In the genomic region with DNA sequence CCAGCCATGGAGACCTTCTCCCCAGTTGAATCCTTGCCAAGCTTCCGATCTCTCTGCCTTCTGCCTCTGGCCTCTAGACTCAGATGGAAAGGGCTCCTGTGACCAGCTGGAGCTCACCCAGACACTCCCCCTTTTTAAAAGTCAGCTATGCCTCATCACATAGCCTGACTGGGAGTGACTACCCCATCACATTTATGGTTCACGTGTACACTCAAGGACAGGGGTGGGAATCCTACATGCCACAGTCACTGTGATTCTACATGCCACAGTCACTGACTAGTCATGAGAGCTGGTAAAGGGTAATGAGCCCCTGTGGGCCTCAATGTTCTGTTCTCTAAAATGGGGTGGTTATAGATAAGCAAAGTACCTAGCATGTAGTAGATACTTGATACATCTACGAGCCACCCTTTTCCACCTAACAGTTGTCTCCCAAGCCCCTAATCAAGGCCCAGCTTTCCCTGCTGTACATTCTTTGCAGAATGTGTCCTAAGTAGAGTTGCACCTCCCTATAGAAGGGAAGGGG, we compare ENCODE assay signal across 29 cellular contexts.
DNase-seq lines count a peak whose midpoint lies in the region; FAIRE-seq and TF ChIP-seq lines count a peak whose summit lies in the region.
"Had no signal": no experiment of that assay in that cellular context is flagged by ENCODE, and none has a peak within 500 bp of the region (broad histone marks: within the 10 kb centered on the region; RNA-seq: fewer than 3 reads in every experiment).

No MANE protein-coding gene starts in this region.

- peaks cover 5% of the 10 kb centered on the region for H3F3A ChIP-seq in smooth muscle cell (ENCODE audit: low read depth)

- H3K79me2 ChIP-seq in smooth muscle cell (ENCODE audit: low read depth): no peaks in the 10 kb centered on the region

- no peak overlapping the region for H3K4me3 Mint-ChIP-seq in MCF 10A (ENCODE audit: unreplicated experiment)
- H3K4me3 Mint-ChIP-seq: activated naive CD4-positive, alpha-beta T cell treated with anti-CD3 and anti-CD28 coated beads, Interleukin-2, amount 50 U/mL, for 24 hours; activated T-helper 1 cell treated with anti-CD3 and anti-CD28 coated beads, Interleukin-12 subunit alpha, Interleukin-12 subunit beta, Interleukin-2, Interleukin-4 antibody, amounts not matched to agents 30 ng/mL and 10 ng/mL and 1 ng/mL, durations not matched to agents 14 hours and 24 hours and 36 hours; CD14-positive monocyte; central memory CD8-positive, alpha-beta T cell; IgD-negative memory B cell; memory B cell had no signal

- H3K4me3 ChIP-seq in breast epithelium (no peak overlapping the region), bronchial epithelial cell (ENCODE audit: low read depth, low read length) (no peak overlapping the region), smooth muscle cell (no peak overlapping the region)
- H3K4me3 ChIP-seq: ascending aorta, suprapubic skin, uterus had no signal

- no peaks in the 10 kb centered on the region for H3K36me3 Mint-ChIP-seq in MCF 10A (ENCODE audit: insufficient read depth, unreplicated experiment)
- H3K36me3 Mint-ChIP-seq: activated naive CD4-positive, alpha-beta T cell treated with anti-CD3 and anti-CD28 coated beads, Interleukin-2, amount 50 U/mL, for 24 hours; CD14-positive monocyte; memory B cell had no signal

- H3K9me3 ChIP-seq in breast epithelium: no peaks in the 10 kb centered on the region
- no peaks in the 10 kb centered on the region for H3K9me3 ChIP-seq in smooth muscle cell (replicated peaks; ENCODE audit: low read depth)
- H3K9me3 ChIP-seq: ascending aorta, suprapubic skin, uterus had no signal

- TF ChIP-seq CTCF in MCF 10A (IDR thresholded peaks at IDR 0.05; ENCODE audit: unreplicated experiment) (no peak), breast epithelium (IDR thresholded peaks at IDR 0.05) (no peak), bronchial epithelial cell (IDR thresholded peaks at IDR 0.05; ENCODE audit: insufficient read depth, low read length, severe bottlenecking) (no peak), smooth muscle cell (IDR thresholded peaks at IDR 0.05; ENCODE audit: borderline replicate concordance, insufficient read depth, poor library complexity, severe bottlenecking) (no peak)

- TF ChIP-seq POLR2A in breast epithelium (IDR thresholded peaks at IDR 0.05): no peak

- H3K27me3 Mint-ChIP-seq in MCF 10A (ENCODE audit: insufficient read depth, unreplicated experiment): peaks cover 33% of the 10 kb centered on the region
- H3K27me3 Mint-ChIP-seq: activated naive CD4-positive, alpha-beta T cell treated with anti-CD3 and anti-CD28 coated beads, Interleukin-2, amount 50 U/mL, for 24 hours; central memory CD8-positive, alpha-beta T cell had no signal

- whole genome bisulfite sequencing in smooth muscle cell (ENCODE audit: low lambda C conversion rate): 82% methylated on average over 3 of the region's 3 CpGs

- H3K9ac ChIP-seq in smooth muscle cell (ENCODE audit: low read depth): no peak overlapping the region

- no peak overlapping the region for H3K4me2 ChIP-seq in smooth muscle cell

- H3K4me1 ChIP-seq in breast epithelium (no peaks in the 10 kb centered on the region), smooth muscle cell (ENCODE audit: low read depth) (no peaks in the 10 kb centered on the region)
- H3K4me1 ChIP-seq: ascending aorta, suprapubic skin, uterus had no signal

- no peaks in the 10 kb centered on the region for H3K9me3 Mint-ChIP-seq in MCF 10A (ENCODE audit: unreplicated experiment)
- H3K9me3 Mint-ChIP-seq: activated naive CD4-positive, alpha-beta T cell treated with anti-CD3 and anti-CD28 coated beads, Interleukin-2, amount 50 U/mL, for 24 hours; activated T-helper 1 cell treated with anti-CD3 and anti-CD28 coated beads, Interleukin-12 subunit alpha, Interleukin-12 subunit beta, Interleukin-2, Interleukin-4 antibody, amounts not matched to agents 30 ng/mL and 10 ng/mL and 1 ng/mL, durations not matched to agents 14 hours and 24 hours and 36 hours; central memory CD8-positive, alpha-beta T cell; IgD-negative memory B cell; memory B cell had no signal

- H3K27me3 ChIP-seq in breast epithelium (no peaks in the 10 kb centered on the region), bronchial epithelial cell (ENCODE audit: control insufficient read depth, insufficient read depth, low read length) (peaks cover 7% of the 10 kb centered on the region), smooth muscle cell (ENCODE audit: low read depth) (no peaks in the 10 kb centered on the region)
- H3K27me3 ChIP-seq: ascending aorta, uterus had no signal

- H4K20me1 ChIP-seq in smooth muscle cell (ENCODE audit: low read depth): no peaks in the 10 kb centered on the region

- intact Hi-C loops in MCF 10A (cut with micrococcal nuclease) (no loop called here), breast epithelium (cut with DNase I; ENCODE audit: low total_unique reads) (no loop called here)

- BruUV-seq in MCF 10A (replicated peaks; lab: Mats Ljungman, UMichigan): no TSS peak

- POLR2A ChIA-PET in MCF 10A (lab: Yijun Ruan, JAX): no interaction called here

- H2AFZ ChIP-seq in smooth muscle cell (ENCODE audit: low read depth): no peak overlapping the region

- FAIRE-seq in HTR-8/SVneo (lab: Jason Lieb, UNC): peak; percentile 83
- no peak for FAIRE-seq in bronchial epithelial cell (lab: Jason Lieb, UNC)
- FAIRE-seq in urothelium cell line (lab: Jason Lieb, UNC): peak; percentile 37
- FAIRE-seq: endometrium had no signal

- CTCF ChIA-PET in MCF 10A (lab: Yijun Ruan, JAX): interaction anchor here (0.6 to 1.9 kb wide), 4 partner anchors 9 to 943 kb away, joined by 3 to 8 read pairs (median 3); no protein-coding TSS in a partner anchor

- no peak overlapping the region for H3K27ac ChIP-seq in breast epithelium
- no peak overlapping the region for H3K27ac ChIP-seq in smooth muscle cell (ENCODE audit: low read depth)
- H3K27ac ChIP-seq: ascending aorta, suprapubic skin, uterus had no signal

- H3K27ac Mint-ChIP-seq in MCF 10A (ENCODE audit: low read depth, unreplicated experiment): peak overlapping the region; percentile 32
- H3K27ac Mint-ChIP-seq: activated naive CD4-positive, alpha-beta T cell treated with anti-CD3 and anti-CD28 coated beads, Interleukin-2, amount 50 U/mL, for 24 hours; activated T-helper 1 cell treated with anti-CD3 and anti-CD28 coated beads, Interleukin-12 subunit alpha, Interleukin-12 subunit beta, Interleukin-2, Interleukin-4 antibody, amounts not matched to agents 30 ng/mL and 10 ng/mL and 1 ng/mL, durations not matched to agents 14 hours and 24 hours and 36 hours; CD14-positive monocyte; IgD-negative memory B cell; memory B cell had no signal

- DNase-seq in MCF 10A (ENCODE audit: unreplicated experiment) (no peak), breast epithelium (ENCODE audit: low spot score in 2 of 2) (no peak), HTR-8/SVneo (ENCODE audit: insufficient read length, low spot score) (no peak), bronchial epithelial cell (ENCODE audit: low read depth) (peak; percentile 19), urothelium cell line (ENCODE audit: low spot score) (no peak), UCSD-AML1 (lab: John Stamatoyannopoulos, UW; ENCODE audit: unreplicated experiment) (no peak), smooth muscle cell (lab: John Stamatoyannopoulos, UW; ENCODE audit: unreplicated experiment) (no peak)
- no peak for DNase-seq in activated CD8-positive, alpha-beta memory T cell treated with anti-CD3 and anti-CD28 coated beads, Interleukin-2, amount 50 U/mL, for 4 hours
- DNase-seq: ACHN; activated CD4-positive, CD25-positive, alpha-beta regulatory T cell treated with anti-CD3 and anti-CD28 coated beads, Interleukin-2, amount 50 U/mL, for 72 hours; Calu3; dermis blood vessel endothelial cell; head of caudate nucleus; left colon; NCI-H2029 treated with DMSO at 0.1 percent for 48 hours; NCI-H446 treated with DMSO at 0.1 percent for 48 hours; occipital lobe; Right ventricle myocardium superior; T1000; uterus had no signal

- no peaks in the 10 kb centered on the region for H3K4me1 Mint-ChIP-seq in MCF 10A (ENCODE audit: insufficient read depth, unreplicated experiment)
- H3K4me1 Mint-ChIP-seq: activated naive CD4-positive, alpha-beta T cell treated with anti-CD3 and anti-CD28 coated beads, Interleukin-2, amount 50 U/mL, for 24 hours; CD14-positive monocyte; central memory CD8-positive, alpha-beta T cell; memory B cell had no signal

- H3K36me3 ChIP-seq in breast epithelium: no peaks in the 10 kb centered on the region
- H3K36me3 ChIP-seq in bronchial epithelial cell (ENCODE audit: control insufficient read depth, insufficient read depth, low read length): no peaks in the 10 kb centered on the region
- H3K36me3 ChIP-seq in smooth muscle cell (ENCODE audit: low read depth): no peaks in the 10 kb centered on the region
- H3K36me3 ChIP-seq: ascending aorta, suprapubic skin, uterus had no signal
